1 cellular context compared by ENCODE assay signal in genomic region chr7:40115941-40116340, GRCh38.
TF ChIP-seq lines count a peak whose summit lies in the region.

No MANE protein-coding gene starts in this region.

TF ChIP-seq in HCT116, 20 proteins besides CTCF, POLR2A, EP300 and RAD21 (continued from another document):
- TF ChIP-seq MAX (IDR thresholded peaks at IDR 0.05): no peak
- no peak for TF ChIP-seq EZH2phosphoT487 (IDR thresholded peaks at IDR 0.05; ENCODE audit: borderline replicate concordance)
